Comparison of ENCODE assay signal across 24 cellular contexts in the genomic region with DNA sequence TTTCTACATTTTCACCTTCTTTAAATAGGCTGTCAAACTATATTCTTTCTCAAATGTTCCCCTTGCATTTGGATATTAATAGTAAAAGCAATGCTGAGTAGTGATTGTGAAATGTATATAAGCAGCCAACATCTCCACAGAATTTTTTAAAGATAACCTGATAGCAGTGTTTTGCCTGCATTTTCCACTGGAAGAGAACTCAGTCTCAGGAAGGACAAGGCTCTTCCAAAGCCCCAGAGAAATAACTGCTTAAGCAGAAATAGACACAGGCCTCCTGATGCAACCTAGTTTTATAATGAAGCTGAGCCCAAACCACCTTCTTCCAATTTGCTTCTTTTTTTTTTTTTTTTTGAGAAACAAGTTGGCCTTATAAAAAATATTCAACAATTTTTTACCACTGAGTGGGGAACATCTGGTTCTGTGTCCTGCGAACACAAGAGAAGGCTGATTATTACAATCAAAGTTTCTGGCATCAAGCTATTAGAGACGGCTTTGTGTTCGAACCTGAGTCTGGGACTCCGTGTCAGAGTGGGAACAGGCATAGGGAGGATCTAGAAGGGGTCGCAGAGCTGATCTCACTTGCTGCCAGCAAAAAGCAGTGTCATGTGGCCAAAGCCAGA.
DNase-seq lines count a peak whose midpoint lies in the region; ATAC-seq and TF ChIP-seq lines count a peak whose summit lies in the region.
"Had no signal": no experiment of that assay in that cellular context is flagged by ENCODE, and none has a peak within 500 bp of the region (broad histone marks: within the 10 kb centered on the region; RNA-seq: fewer than 3 reads in every experiment).

No MANE protein-coding gene starts in this region.

- H3K18ac ChIP-seq in IMR-90 (ENCODE audit: low read depth, low read length) = peak overlapping the region; percentile 44

- H3F3A ChIP-seq in smooth muscle cell (ENCODE audit: low read depth) = no peaks in the 10 kb centered on the region

- H3K36me3 Mint-ChIP-seq in chondrocyte (ENCODE audit: low read depth) = peaks cover 2% of the 10 kb centered on the region

- in situ Hi-C loops in IMR-90 (cut with MboI; ENCODE audit: low sequenced_read_pairs) = no loop called here

- no peak overlapping the region for H2BK20ac ChIP-seq in IMR-90 (ENCODE audit: low read depth, low read length)

- no peaks in the 10 kb centered on the region for H3K79me1 ChIP-seq in IMR-90 (ENCODE audit: low read depth in 1 of 2, low read length in 2 of 2)

- peak; percentile 51; the same call in 1 of the 2 replicates for ATAC-seq in IMR-90 (ENCODE audit: low read depth)
- peak; percentile 30 to 56 for ATAC-seq in left cardiac atrium
- ATAC-seq in GM19397 (IDR thresholded peaks at IDR 0.05; ENCODE audit: unreplicated experiment) = no peak
- no peak for ATAC-seq in GM18867 (IDR thresholded peaks at IDR 0.05; ENCODE audit: unreplicated experiment)
- ATAC-seq in HG03442 (IDR thresholded peaks at IDR 0.05; ENCODE audit: unreplicated experiment) = no peak
- ATAC-seq: HCT116, left lung had no signal

- H3K4me2 ChIP-seq in IMR-90 (ENCODE audit: low read depth, low read length) = no peak overlapping the region
- no peak overlapping the region for H3K4me2 ChIP-seq in smooth muscle cell

- H3K79me2 ChIP-seq in smooth muscle cell (ENCODE audit: low read depth) = no peaks in the 10 kb centered on the region

- DNase-seq in IMR-90 (peak; percentile 58), chondrocyte (ENCODE audit: low spot score) (no peak), left cardiac atrium (no peak), smooth muscle cell (lab: John Stamatoyannopoulos, UW; ENCODE audit: unreplicated experiment) (no peak)
- DNase-seq: activated naive CD8-positive, alpha-beta T cell treated with anti-CD3 and anti-CD28 coated beads, Interleukin-2, amount 10 ng/mL, durations not matched to agents 7 days and 5 days; DMS79 treated with DMSO at 0.1 percent for 48 hours; left lung; NCI-H1092 treated with DMSO at 0.1 percent for 48 hours; NCI-H2081 treated with DMSO at 0.1 percent for 48 hours; NCI-H446 treated with DMSO at 0.1 percent for 48 hours; nephron progenitor cell; NK-92 treated with Interleukin-12 subunit alpha and Interleukin-12 subunit beta, amount 100 ng/mL, for 24 hours; small intestine; stimulated activated CD4-positive, alpha-beta T cell treated with anti-CD3 and anti-CD28 coated beads, Interleukin-4, amount 100 ng/mL, for 24 hours; upper lobe of left lung had no signal

- H3K9me3 ChIP-seq in IMR-90 (ENCODE audit: control insufficient read depth, insufficient read depth, low read length) = peaks cover 3% of the 10 kb centered on the region; the same call in 1 of the 2 replicates
- H3K9me3 ChIP-seq in smooth muscle cell (replicated peaks; ENCODE audit: low read depth) = no peaks in the 10 kb centered on the region
- H3K9me3 ChIP-seq: left lung, prostate gland, upper lobe of left lung had no signal

- peak overlapping the region; percentile 45 for H4K5ac ChIP-seq in IMR-90 (ENCODE audit: low read depth, low read length)

- H3K23ac ChIP-seq in IMR-90 (ENCODE audit: low read depth, low read length) = no peak overlapping the region

- H3K9ac ChIP-seq in IMR-90 (ENCODE audit: low read depth, low read length) (no peak overlapping the region), smooth muscle cell (ENCODE audit: low read depth) (no peak overlapping the region)

- H3K27ac Mint-ChIP-seq in chondrocyte (ENCODE audit: unreplicated experiment) = peak overlapping the region; percentile 78
- H3K27ac Mint-ChIP-seq: activated naive CD8-positive, alpha-beta T cell treated with anti-CD3 and anti-CD28 coated beads, Interleukin-2, amount 10 ng/mL, durations not matched to agents 7 days and 5 days; activated T-helper 2 cell treated with anti-CD3 and anti-CD28 coated beads, Interferon-gamma antibody, Interleukin-2, Interleukin-4, amounts not matched to agents 10 μg/mL and 5 μg/mL and 100 μg/mL, durations not matched to agents 14 hours and 24 hours and 36 hours; B cell; stimulated activated naive CD8-positive, alpha-beta T cell treated with anti-CD3 and anti-CD28 coated beads, Interleukin-15, Interleukin-2, amounts not matched to agents 100 ng/mL and 50 ng/mL, for 24 hours had no signal

- CTCF ChIA-PET in IMR-90 (lab: Yijun Ruan, JAX) = interaction anchor here (0.6 to 0.9 kb wide), 3 partner anchors 8 to 856 kb away, joined by 3 to 4 read pairs (median 4); no protein-coding TSS in a partner anchor

- H2AFZ ChIP-seq in IMR-90 (replicated peaks; ENCODE audit: low read length, poor library complexity) = no peak overlapping the region
- H2AFZ ChIP-seq in smooth muscle cell (ENCODE audit: low read depth) = peak overlapping the region; percentile 19

- TF ChIP-seq RAD21 in IMR-90 (IDR thresholded peaks at IDR 0.05; ENCODE audit: low read length) = no peak

- H3K27ac ChIP-seq in IMR-90 (ENCODE audit: insufficient read depth, low read length) (peak overlapping the region; percentile 59; the same call in 1 of the 2 replicates), smooth muscle cell (ENCODE audit: low read depth) (no peak overlapping the region)
- H3K27ac ChIP-seq: cardiac muscle cell, left lung, prostate gland, upper lobe of left lung had no signal

- no peak for TF ChIP-seq CTCF in IMR-90 (conservative IDR thresholded peaks at IDR 0.05; ENCODE audit: low read depth, low read length)
- TF ChIP-seq CTCF in chondrocyte (IDR thresholded peaks at IDR 0.05) = no peak
- no peak for TF ChIP-seq CTCF in smooth muscle cell (IDR thresholded peaks at IDR 0.05; ENCODE audit: borderline replicate concordance, insufficient read depth, poor library complexity, severe bottlenecking)

- no peak overlapping the region for H4K91ac ChIP-seq in IMR-90 (ENCODE audit: insufficient read depth, low read depth, low read length)

- peaks cover 51% of the 10 kb centered on the region for H3K4me1 Mint-ChIP-seq in chondrocyte (ENCODE audit: low read depth)

- TF ChIP-seq POLR2A in IMR-90 (IDR thresholded peaks at IDR 0.05; ENCODE audit: low read depth, low read length) = no peak

- H2BK120ac ChIP-seq in IMR-90 (ENCODE audit: low read depth, low read length) = no peak overlapping the region

- H4K20me1 ChIP-seq in IMR-90 (ENCODE audit: insufficient read depth, low read length) = no peaks in the 10 kb centered on the region
- H4K20me1 ChIP-seq in smooth muscle cell (ENCODE audit: low read depth) = no peaks in the 10 kb centered on the region

- peaks cover 8% of the 10 kb centered on the region for H3K9me3 Mint-ChIP-seq in chondrocyte (ENCODE audit: low read depth)
- H3K9me3 Mint-ChIP-seq: activated T-helper 2 cell treated with anti-CD3 and anti-CD28 coated beads, Interferon-gamma antibody, Interleukin-2, Interleukin-4, amounts not matched to agents 10 μg/mL and 5 μg/mL and 100 μg/mL, durations not matched to agents 14 hours and 24 hours and 36 hours had no signal

- no peaks in the 10 kb centered on the region for H3K27me3 ChIP-seq in IMR-90 (ENCODE audit: control insufficient read depth, insufficient read depth, low read length)
- no peaks in the 10 kb centered on the region for H3K27me3 ChIP-seq in smooth muscle cell (ENCODE audit: low read depth)
- H3K27me3 ChIP-seq: cardiac muscle cell, left lung, upper lobe of left lung had no signal

- dilution Hi-C loops in IMR-90 (cut with HindIII; ENCODE audit: low sequenced_read_pairs, unreplicated experiment) = no loop called here

- H3K4me3 ChIP-seq in IMR-90 (ENCODE audit: insufficient read depth, low read depth, low read length) (no peak overlapping the region), smooth muscle cell (no peak overlapping the region)
- H3K4me3 ChIP-seq: cardiac muscle cell, left lung, prostate gland, upper lobe of left lung had no signal

- H3K9me1 ChIP-seq in IMR-90 (ENCODE audit: insufficient read depth, low read length) = no peaks in the 10 kb centered on the region; the same call in 1 of the 2 replicates

- POLR2A ChIA-PET in IMR-90 (lab: Charles Lee; ENCODE audit: unreplicated experiment) = no interaction called here

- H2AK5ac ChIP-seq in IMR-90 (ENCODE audit: low read depth, low read length) = peak overlapping the region; percentile 54; the same call in 1 of the 2 replicates

- no peak overlapping the region for H2BK5ac ChIP-seq in IMR-90 (ENCODE audit: low read depth, low read length, poor library complexity, severe bottlenecking)

- H2AK9ac ChIP-seq in IMR-90 (replicated peaks; ENCODE audit: low read depth, low read length, poor library complexity) = no peak overlapping the region

- 0 out of 2 replicates have a peak overlapping the region, but pooled peaks have one; percentile 37 for H3K14ac ChIP-seq in IMR-90 (replicated peaks; ENCODE audit: low read depth, low read length)

- H3K4ac ChIP-seq in IMR-90 (ENCODE audit: low read depth, low read length) = no peak overlapping the region

- no TSS peak for BruUV-seq in IMR-90 (replicated peaks; lab: Mats Ljungman, UMichigan)

- intact Hi-C loops in IMR-90 (cut with micrococcal nuclease) (no loop called here), left cardiac atrium (cut with DNase I) (no loop called here)

- no peaks in the 10 kb centered on the region for H3K27me3 Mint-ChIP-seq in chondrocyte (ENCODE audit: low read depth)
- H3K27me3 Mint-ChIP-seq: activated naive CD8-positive, alpha-beta T cell treated with anti-CD3 and anti-CD28 coated beads, Interleukin-2, amount 10 ng/mL, durations not matched to agents 7 days and 5 days; B cell; stimulated activated naive CD8-positive, alpha-beta T cell treated with anti-CD3 and anti-CD28 coated beads, Interleukin-15, Interleukin-2, amounts not matched to agents 100 ng/mL and 50 ng/mL, for 24 hours had no signal

- no peak overlapping the region for H3K56ac ChIP-seq in IMR-90 (ENCODE audit: extremely low read depth, insufficient read depth, low read length)

- H3K36me3 ChIP-seq in IMR-90 (ENCODE audit: control insufficient read depth, insufficient read depth, low read length) (no peaks in the 10 kb centered on the region; the same call in 1 of the 2 replicates), smooth muscle cell (ENCODE audit: low read depth) (no peaks in the 10 kb centered on the region)
- H3K36me3 ChIP-seq: cardiac muscle cell, left lung, prostate gland, upper lobe of left lung had no signal

- H3K4me1 ChIP-seq in IMR-90 (ENCODE audit: control insufficient read depth, insufficient read depth, low read length) (peaks cover 8% of the 10 kb centered on the region), smooth muscle cell (ENCODE audit: low read depth) (no peaks in the 10 kb centered on the region)
- H3K4me1 ChIP-seq: prostate gland had no signal

- peak overlapping the region in 1 of 2 experiments; percentile 35; a peak in 1 of 4 replicates for H4K8ac ChIP-seq in IMR-90 (ENCODE audit: low read depth in 2 of 2, low read length in 2 of 2)

- 82% methylated on average over 2 of the region's 5 CpGs; no CpG with 5 or more reads in 1 of the 2 experiments for WGBS in IMR-90 (ENCODE audit: extremely low coverage in 2 of 2, insufficient read length in 1 of 2), 2 experiments
- 84% methylated on average over 5 of the region's 5 CpGs for WGBS in smooth muscle cell (ENCODE audit: low lambda C conversion rate)

- H3K4me3 Mint-ChIP-seq in chondrocyte (ENCODE audit: unreplicated experiment) = no peak overlapping the region
- H3K4me3 Mint-ChIP-seq: activated naive CD8-positive, alpha-beta T cell treated with anti-CD3 and anti-CD28 coated beads, Interleukin-2, amount 10 ng/mL, durations not matched to agents 7 days and 5 days; B cell; nephron progenitor cell; stimulated activated naive CD8-positive, alpha-beta T cell treated with anti-CD3 and anti-CD28 coated beads, Interleukin-15, Interleukin-2, amounts not matched to agents 100 ng/mL and 50 ng/mL, for 24 hours had no signal

- H2BK15ac ChIP-seq in IMR-90 (ENCODE audit: low read depth, low read length) = no peak overlapping the region

Comparison
In these comparisons a context has a peak if more than half of its experiments do, and no peak if none do; other contexts are left out.
1. ATAC-seq: peak in IMR-90 (single experiment) and left cardiac atrium (2 of 2); none in GM19397 (single experiment), GM18867 (single experiment) and HG03442 (single experiment).